Comparison of ENCODE assay signal across 20 cellular contexts in the genomic region with DNA sequence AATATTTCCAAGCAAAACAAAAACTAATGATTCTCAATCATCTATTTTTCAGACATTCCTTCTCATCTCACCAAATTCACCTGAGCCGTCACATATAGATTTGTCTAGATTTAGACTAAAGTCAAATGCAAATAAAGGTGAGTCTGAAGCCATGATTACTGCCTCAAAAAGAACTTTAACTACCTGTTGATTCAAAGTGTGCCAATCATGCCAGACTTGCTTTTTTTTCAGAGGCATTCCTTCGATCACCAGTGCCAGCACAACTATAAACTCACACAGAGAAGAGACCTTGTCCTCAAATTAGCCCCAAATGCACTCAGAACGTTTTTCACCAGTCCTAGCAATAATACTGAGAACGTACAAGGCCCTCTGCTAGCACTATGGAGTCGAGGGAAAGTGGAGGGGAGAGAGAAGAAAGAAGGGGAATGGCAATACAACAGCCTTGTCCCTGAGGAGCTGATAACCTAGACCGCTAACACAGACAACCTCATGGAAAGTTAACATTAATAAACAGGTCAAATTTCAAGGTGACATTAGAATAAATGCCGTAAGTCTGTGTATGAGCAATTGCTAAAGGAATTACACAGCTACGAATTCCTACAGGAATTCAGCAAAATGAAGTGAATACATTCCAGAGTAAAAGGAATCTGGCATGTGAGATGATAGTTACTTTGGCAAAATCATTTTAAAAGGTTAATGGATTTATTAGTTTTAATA.
DNase-seq lines count a peak whose midpoint lies in the region; ATAC-seq and TF ChIP-seq lines count a peak whose summit lies in the region.
"Had no signal": no experiment of that assay in that cellular context is flagged by ENCODE, and none has a peak within 500 bp of the region (broad histone marks: within the 10 kb centered on the region; RNA-seq: fewer than 3 reads in every experiment).

No MANE protein-coding gene starts in this region.

- H3K9ac ChIP-seq in adipocyte (ENCODE audit: low read length), result no peak overlapping the region
- H3K9ac ChIP-seq: parathyroid adenoma had no signal

- DNase-seq in EH (ENCODE audit: low read depth) (peak; percentile 55), adipocyte (ENCODE audit: low read depth) (no peak), fibroblast of the aortic adventitia (ENCODE audit: low read depth) (peak; percentile 59), renal cortical epithelial cell (ENCODE audit: low read depth) (peak; percentile 35), NCI-H1105 treated with DMSO at 0.1 percent for 48 hours (lab: John Stamatoyannopoulos, UW) (no peak), AG08396 (ENCODE audit: low spot score) (no peak), osteocyte (ENCODE audit: extremely low spot score, unreplicated experiment) (no peak), natural killer cell (no peak)
- DNase-seq: activated effector memory CD4-positive, alpha-beta T cell treated with Interleukin-2 at 50 U/mL for 16 hours; aorta; COR-L47; dermis blood vessel endothelial cell; erythroblast; GOT3; MM.1S; NCI-H1694 treated with DMSO at 0.1 percent for 48 hours; SHP77; stimulated activated naive CD4-positive, alpha-beta T cell treated with Interleukin-2 at 50 U/mL for 16 hours had no signal

- H3K27ac Mint-ChIP-seq in osteocyte (ENCODE audit: unreplicated experiment), result no peak overlapping the region
- no peak overlapping the region for H3K27ac Mint-ChIP-seq in natural killer cell
- H3K27ac Mint-ChIP-seq: T-helper 1 cell treated with Interleukin-12 subunit alpha and Interleukin-12 subunit beta and Interleukin-4 antibody, amounts not matched to agents 30 μg/mL and 1 μg/mL, for 36 hours had no signal

- peaks cover 5% of the 10 kb centered on the region for H3K9me3 ChIP-seq in adipocyte (ENCODE audit: control insufficient read depth, low read length)

- TF ChIP-seq CTCF in fibroblast of the aortic adventitia (IDR thresholded peaks at IDR 0.05; ENCODE audit: insufficient read depth, low read length) (no peak), osteocyte (IDR thresholded peaks at IDR 0.05) (no peak), natural killer cell (IDR thresholded peaks at IDR 0.05) (no peak)

- no peaks in the 10 kb centered on the region for H3K27me3 ChIP-seq in adipocyte (replicated peaks; ENCODE audit: control insufficient read depth, insufficient read depth, low read length)

- peaks cover 6% of the 10 kb centered on the region for H3K9me3 Mint-ChIP-seq in osteocyte (ENCODE audit: unreplicated experiment)
- peaks cover 3 to 4% of the 10 kb centered on the region in 2 donors for H3K9me3 Mint-ChIP-seq in natural killer cell

- H3K36me3 Mint-ChIP-seq in osteocyte (ENCODE audit: unreplicated experiment) (peaks cover 4% of the 10 kb centered on the region), natural killer cell (peaks cover 6% of the 10 kb centered on the region)

- H3K4me3 Mint-ChIP-seq in osteocyte (ENCODE audit: unreplicated experiment) (no peak overlapping the region), natural killer cell (no peak overlapping the region)
- H3K4me3 Mint-ChIP-seq: T-helper 1 cell treated with Interleukin-12 subunit alpha and Interleukin-12 subunit beta and Interleukin-4 antibody, amounts not matched to agents 30 μg/mL and 1 μg/mL, for 36 hours had no signal

- ATAC-seq in natural killer cell, result no peak

- H3K36me3 ChIP-seq in adipocyte (ENCODE audit: control insufficient read depth, insufficient read depth, low read length, severe bottlenecking), result no peaks in the 10 kb centered on the region

- H3K27me3 Mint-ChIP-seq in osteocyte (ENCODE audit: unreplicated experiment), result no peaks in the 10 kb centered on the region
- peaks cover 7 to 20% of the 10 kb centered on the region in 2 donors for H3K27me3 Mint-ChIP-seq in natural killer cell (ENCODE audit: low read depth in 2 of 2)

- peaks cover 35% of the 10 kb centered on the region for H3K4me1 ChIP-seq in adipocyte (ENCODE audit: control insufficient read depth, insufficient read depth, low read length)
- H3K4me1 ChIP-seq: parathyroid adenoma had no signal

- H3K4me1 Mint-ChIP-seq in osteocyte (ENCODE audit: unreplicated experiment) (peaks cover 41% of the 10 kb centered on the region), natural killer cell (no peaks in the 10 kb centered on the region)

- H3K4me3 ChIP-seq in adipocyte (ENCODE audit: low read length) (peak overlapping the region; percentile 46), fibroblast of the aortic adventitia (ENCODE audit: low read depth, low read length) (no peak overlapping the region)

- intact Hi-C loops in natural killer cell (cut with micrococcal nuclease), result no loop called here

Comparison
In these comparisons a context has a peak if more than half of its experiments do, and no peak if none do; other contexts are left out.
1. DNase-seq: peak in EH (single experiment), fibroblast of the aortic adventitia (single experiment) and renal cortical epithelial cell (single experiment); none in adipocyte (single experiment), NCI-H1105 treated with DMSO at 0.1 percent for 48 hours (single experiment), AG08396 (single experiment), osteocyte (single experiment) and natural killer cell (single experiment).